In genomic region chrX:69165116-69165651, GRCh38 we compare ENCODE assay signal across 8 cellular contexts. TPM values are rescaled to one million over a fixed set of nuclear protein-coding genes. Genes with fewer than 3 reads are reported as not detected.
DNase-seq lines count a peak whose midpoint lies in the region; ATAC-seq and TF ChIP-seq lines count a peak whose summit lies in the region.

TSS of gene PJA1 (minus strand) at chrX:69165453. CDS start at chrX:69163073, 2,380 bp downstream.

- H3K27me3 Mint-ChIP-seq in chondrocyte (ENCODE audit: low read depth) = no peaks in the 10 kb centered on the region

- H3K4me3 ChIP-seq in kidney epithelial cell (ENCODE audit: low read depth, low read length) = peak within 1 kb of the TSS; percentile 79

- peak within 1 kb of the TSS; percentile 80 for H3K27ac Mint-ChIP-seq in chondrocyte (ENCODE audit: unreplicated experiment)

- peaks cover 17% of the 10 kb centered on the region for H3K4me1 Mint-ChIP-seq in chondrocyte (ENCODE audit: low read depth)

- peak; percentile 29 for DNase-seq in SKM-1 treated with dmso at 0.1 percent for 144 hours (lab: John Stamatoyannopoulos, UW; ENCODE audit: unreplicated experiment)
- DNase-seq in SKM-1 (lab: John Stamatoyannopoulos, UW; ENCODE audit: unreplicated experiment) = no peak
- DNase-seq in NCI-H2227 treated with DMSO at 0.1 percent for 48 hours (lab: John Stamatoyannopoulos, UW) = peak; percentile 90
- DNase-seq in activated CD4-positive, alpha-beta T cell treated with anti-CD3 and anti-CD28 coated beads for 1 hour = peak; percentile 51
- DNase-seq in chondrocyte (ENCODE audit: low spot score) = no peak
- no peak for DNase-seq in kidney epithelial cell (ENCODE audit: low read depth)
- DNase-seq in stimulated activated CD4-positive, alpha-beta T cell treated with anti-CD3 and anti-CD28 coated beads, Interleukin-15, amount 100 ng/mL, for 1 hour (ENCODE audit: low read depth in 1 of 2, low spot score in 1 of 2) = peak; percentile 18 to 53

- peak; percentile 62 for ATAC-seq in HG03060 (IDR thresholded peaks at IDR 0.05; ENCODE audit: low read depth, unreplicated experiment)

- no peak for TF ChIP-seq CTCF in chondrocyte (IDR thresholded peaks at IDR 0.05)
- no peak for TF ChIP-seq CTCF in kidney epithelial cell (IDR thresholded peaks at IDR 0.05; ENCODE audit: insufficient read depth, low read length, poor library complexity, severe bottlenecking)

- peaks cover 17% of the 10 kb centered on the region for H3K36me3 Mint-ChIP-seq in chondrocyte (ENCODE audit: low read depth)

- H3K4me3 Mint-ChIP-seq in chondrocyte (ENCODE audit: unreplicated experiment) = peak within 1 kb of the TSS; percentile 77

- H3K27me3 ChIP-seq in kidney epithelial cell (ENCODE audit: control insufficient read depth, insufficient read depth, low read length) = no peaks in the 10 kb centered on the region

- no peaks in the 10 kb centered on the region for H3K36me3 ChIP-seq in kidney epithelial cell (ENCODE audit: control insufficient read depth, insufficient read depth, low read length)

- H3K9me3 Mint-ChIP-seq in chondrocyte (ENCODE audit: low read depth) = peaks cover 13% of the 10 kb centered on the region

RNA-seq across cellular contexts. Expression of gene PJA1, which starts in this region (rescaled TPM):
- total RNA-seq in chondrocyte (20.7 to 34.8 TPM (median 30.1 TPM) in 3 replicates), kidney epithelial cell (37.4 and 37.8 TPM in 2 replicates)

Comparison
In these comparisons a context has a peak if more than half of its experiments do, and no peak if none do; other contexts are left out.
1. DNase-seq: peak in SKM-1 treated with dmso at 0.1 percent for 144 hours (single experiment), NCI-H2227 treated with DMSO at 0.1 percent for 48 hours (single experiment), activated CD4-positive, alpha-beta T cell treated with anti-CD3 and anti-CD28 coated beads for 1 hour (single experiment) and stimulated activated CD4-positive, alpha-beta T cell treated with anti-CD3 and anti-CD28 coated beads, Interleukin-15, amount 100 ng/mL, for 1 hour (2 of 2); none in SKM-1 (single experiment), chondrocyte (single experiment) and kidney epithelial cell (single experiment).